In genomic region chr6:34587851-34588250, GRCh38 we compare ENCODE assay signal across 24 cellular contexts. TPM values are rescaled to one million over a fixed set of nuclear protein-coding genes. Genes with fewer than 3 reads are reported as not detected.
"Had no signal": no experiment of that assay in that cellular context is flagged by ENCODE, and none has a peak within 500 bp of the region (broad histone marks: within the 10 kb centered on the region; RNA-seq: fewer than 3 reads in every experiment).

No MANE protein-coding gene starts in this region.

- ATAC-seq: activated CD8-positive, alpha-beta T cell treated with anti-CD3 and anti-CD28 coated beads, Interleukin-2, amount 10 ng/mL, durations not matched to agents 7 days and 5 days; activated T-helper 17 cell treated with anti-CD3 and anti-CD28 coated beads, Interleukin-2, amount 50 U/mL, for 72 hours; natural killer cell; pancreas; right cardiac atrium had no signal

- H3K4me3 ChIP-seq: left ventricle myocardium inferior, pancreas, stomach, suprapubic skin, tibial nerve had no signal

- H3K27me3 ChIP-seq: pancreas, stomach, suprapubic skin, tibial nerve had no signal

- H3K27me3 Mint-ChIP-seq: activated CD4-positive, alpha-beta T cell treated with anti-CD3 and anti-CD28 coated beads, Interleukin-2, amount 10 ng/mL, durations not matched to agents 7 days and 5 days; activated T-helper 17 cell treated with anti-CD3 and anti-CD28 coated beads, Interleukin-2, amount 50 U/mL, for 72 hours had no signal

- DNase-seq: activated CD4-positive, alpha-beta T cell treated with anti-CD3 and anti-CD28 coated beads, Interleukin-2, amount 10 ng/mL, durations not matched to agents 7 days and 5 days; activated CD4-positive, CD25-positive, alpha-beta regulatory T cell treated with anti-CD3 and anti-CD28 coated beads, Interleukin-2, amount 50 U/mL, for 72 hours; activated CD8-positive, alpha-beta T cell treated with anti-CD3 and anti-CD28 coated beads, Interleukin-2, amount 10 ng/mL, durations not matched to agents 7 days and 5 days; activated naive CD4-positive, alpha-beta T cell treated with anti-CD3 and anti-CD28 coated beads for 36 hours; amygdala; dermis blood vessel endothelial cell; effector CD8-positive, alpha-beta T cell; foreskin melanocyte; left ventricle myocardium inferior; natural killer cell; right cardiac atrium; stimulated activated CD4-positive, alpha-beta T cell treated with anti-CD3 and anti-CD28 coated beads, Interleukin-12 subunit alpha, Interleukin-12 subunit beta, amount 100 ng/mL, for 4 hours; stomach had no signal

- H3K27ac Mint-ChIP-seq: activated CD4-positive, alpha-beta T cell treated with anti-CD3 and anti-CD28 coated beads, Interleukin-2, amount 10 ng/mL, durations not matched to agents 7 days and 5 days; activated CD8-positive, alpha-beta T cell treated with anti-CD3 and anti-CD28 coated beads, Interleukin-2, amount 10 ng/mL, durations not matched to agents 7 days and 5 days; activated naive CD4-positive, alpha-beta T cell treated with anti-CD3 and anti-CD28 coated beads for 36 hours; activated T-helper 17 cell treated with anti-CD3 and anti-CD28 coated beads, Interleukin-2, amount 50 U/mL, for 72 hours; mesothelial cell of epicardium; T-helper 2 cell treated with Interferon-gamma antibody and Interleukin-4, amounts not matched to agents 5 μg/mL and 100 μg/mL, for 36 hours had no signal

- H3K9me3 ChIP-seq: left ventricle myocardium inferior, pancreas, stomach, suprapubic skin, tibial nerve had no signal

- H3K9me3 Mint-ChIP-seq: activated CD4-positive, alpha-beta T cell treated with anti-CD3 and anti-CD28 coated beads, Interleukin-2, amount 10 ng/mL, durations not matched to agents 7 days and 5 days; activated naive CD4-positive, alpha-beta T cell treated with anti-CD3 and anti-CD28 coated beads for 36 hours; activated T-helper 17 cell treated with anti-CD3 and anti-CD28 coated beads, Interleukin-2, amount 50 U/mL, for 72 hours; mesothelial cell of epicardium; natural killer cell; T-helper 2 cell treated with Interferon-gamma antibody and Interleukin-4, amounts not matched to agents 5 μg/mL and 100 μg/mL, for 36 hours had no signal

- H3K4me3 Mint-ChIP-seq: activated CD4-positive, alpha-beta T cell treated with anti-CD3 and anti-CD28 coated beads, Interleukin-2, amount 10 ng/mL, durations not matched to agents 7 days and 5 days; activated CD8-positive, alpha-beta T cell treated with anti-CD3 and anti-CD28 coated beads, Interleukin-2, amount 10 ng/mL, durations not matched to agents 7 days and 5 days; activated naive CD4-positive, alpha-beta T cell treated with anti-CD3 and anti-CD28 coated beads for 36 hours; activated T-helper 17 cell treated with anti-CD3 and anti-CD28 coated beads, Interleukin-2, amount 50 U/mL, for 72 hours; mesothelial cell of epicardium; natural killer cell; T-helper 2 cell treated with Interferon-gamma antibody and Interleukin-4, amounts not matched to agents 5 μg/mL and 100 μg/mL, for 36 hours had no signal

- H3K4me1 ChIP-seq: pancreas had no signal

- FAIRE-seq: pancreas, urothelium cell line had no signal

- H3K36me3 Mint-ChIP-seq: natural killer cell had no signal

- H3K27ac ChIP-seq: left ventricle myocardium inferior, pancreas, stomach, suprapubic skin, tibial nerve, VCaP had no signal

RNA-seq across cellular contexts. Expression of gene SPDEF, which starts 31.7 kb away (rescaled TPM):
- total RNA-seq: activated CD4-positive, alpha-beta T cell treated with anti-CD3 and anti-CD28 coated beads, Interleukin-2, amount 10 ng/mL, durations not matched to agents 7 days and 5 days; lung microvascular endothelial cell; pulmonary artery endothelial cell; skeletal muscle tissue; tibial nerve had no signal
